ENCODE assay signal across 8 cellular contexts in the genomic region with DNA sequence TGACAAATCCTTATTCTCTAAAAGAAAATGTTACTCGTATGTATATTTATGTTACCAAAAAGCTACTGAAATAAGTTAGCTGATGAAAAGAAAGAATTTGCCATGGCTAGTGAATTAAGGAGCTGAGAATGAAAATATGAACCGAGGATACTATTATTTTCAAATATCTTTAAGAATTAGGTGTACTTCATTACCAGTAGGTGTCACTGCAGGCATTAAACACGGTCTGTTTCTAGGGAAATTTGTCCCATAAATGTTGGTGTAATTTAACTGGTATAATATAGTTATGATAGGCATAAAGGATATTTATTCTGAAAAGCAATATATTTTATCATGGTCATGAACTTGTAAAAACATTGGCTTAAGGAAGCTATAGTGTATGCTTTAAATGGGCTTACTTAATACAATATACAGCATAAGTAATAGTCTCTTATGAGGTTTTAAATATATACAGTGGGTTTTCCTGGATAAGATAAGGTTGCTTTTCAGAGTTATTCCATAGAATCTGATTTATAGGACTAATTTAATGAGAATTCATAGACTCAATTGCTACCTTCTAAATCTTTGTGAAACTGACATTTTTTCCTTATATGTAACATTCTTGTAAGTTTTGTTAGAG.
DNase-seq lines count a peak whose midpoint lies in the region; ATAC-seq, FAIRE-seq and TF ChIP-seq lines count a peak whose summit lies in the region.

No MANE protein-coding gene starts in this region.

- H3K9me3 ChIP-seq in Loucy (ENCODE audit: insufficient read depth, low read depth, low read length): no peaks in the 10 kb centered on the region
- no peaks in the 10 kb centered on the region for H3K9me3 ChIP-seq in SK-N-SH
- H3K9me3 ChIP-seq in gastroesophageal sphincter: no peaks in the 10 kb centered on the region
- H3K9me3 ChIP-seq in sigmoid colon: no peaks in the 10 kb centered on the region

- intact Hi-C loops in sigmoid colon (cut with DNase I): loop anchor here (5.0 kb wide), 1 partner anchor 1075 kb away; no protein-coding TSS in a partner anchor

- ATAC-seq in gastroesophageal sphincter: no peak
- ATAC-seq in HG02759 (IDR thresholded peaks at IDR 0.05; ENCODE audit: unreplicated experiment): no peak

- TF ChIP-seq RAD21 in SK-N-SH (IDR thresholded peaks at IDR 0.05; ENCODE audit: low read length): peak; percentile 78

- H3K79me2 ChIP-seq in Loucy (ENCODE audit: insufficient read depth, low read length) (no peaks in the 10 kb centered on the region), SK-N-SH (ENCODE audit: insufficient read depth) (no peaks in the 10 kb centered on the region)

- H3K27me3 ChIP-seq in Loucy (ENCODE audit: insufficient read depth, low read length, poor library complexity, severe bottlenecking) (no peaks in the 10 kb centered on the region), SK-N-SH (ENCODE audit: insufficient read depth) (no peaks in the 10 kb centered on the region), gastroesophageal sphincter (no peaks in the 10 kb centered on the region), sigmoid colon (no peaks in the 10 kb centered on the region)

- no peaks in the 10 kb centered on the region for H3F3A ChIP-seq in Loucy (ENCODE audit: low read depth)
- no peaks in the 10 kb centered on the region for H3F3A ChIP-seq in SK-N-SH (replicated peaks; ENCODE audit: insufficient read depth)

- TF ChIP-seq POLR2A in gastroesophageal sphincter (IDR thresholded peaks at IDR 0.05) (no peak), sigmoid colon (IDR thresholded peaks at IDR 0.05) (no peak)

- no peak overlapping the region for H3K4me3 ChIP-seq in Loucy (ENCODE audit: low read length, poor library complexity, severe bottlenecking)
- no peak overlapping the region for H3K4me3 ChIP-seq in SK-N-SH (ENCODE audit: low read depth in 2 of 2, low read length in 1 of 2)
- H3K4me3 ChIP-seq in gastroesophageal sphincter: no peak overlapping the region
- H3K4me3 ChIP-seq in sigmoid colon: no peak overlapping the region

- H3K4me2 ChIP-seq in Loucy (ENCODE audit: low read depth, low read length, poor library complexity, severe bottlenecking) (no peak overlapping the region), SK-N-SH (no peak overlapping the region)

- H4K20me1 ChIP-seq in Loucy (ENCODE audit: insufficient read depth, low read length, poor library complexity, severe bottlenecking) (no peaks in the 10 kb centered on the region), SK-N-SH (ENCODE audit: insufficient read depth) (no peaks in the 10 kb centered on the region)

- H3K4me1 ChIP-seq in Loucy (ENCODE audit: insufficient read depth, low read length, poor library complexity, severe bottlenecking) (no peaks in the 10 kb centered on the region), SK-N-SH (ENCODE audit: control insufficient read depth in 1 of 2, insufficient read depth in 2 of 2, low read depth in 1 of 2, low read length in 1 of 2) (no peaks in the 10 kb centered on the region; a peak in 1 of 4 replicates), gastroesophageal sphincter (no peaks in the 10 kb centered on the region), sigmoid colon (no peaks in the 10 kb centered on the region)

- 8% methylated on average over 3 of the region's 3 CpGs for WGBS in SK-N-SH (ENCODE audit: low lambda C conversion rate)
- WGBS in gastroesophageal sphincter (ENCODE audit: low coverage in 1 of 2), 2 donors: 0 to 3% methylated on average over 3 of the region's 3 CpGs
- 7% methylated on average over 3 of the region's 3 CpGs for WGBS in sigmoid colon, 2 donors

- TF ChIP-seq EP300 in SK-N-SH (IDR thresholded peaks at IDR 0.05; ENCODE audit: borderline replicate concordance in 1 of 2, low read depth in 1 of 2, low read length in 1 of 2) (no peak), gastroesophageal sphincter (IDR thresholded peaks at IDR 0.05) (no peak), sigmoid colon (IDR thresholded peaks at IDR 0.05) (no peak)

- no peak overlapping the region for H3K9ac ChIP-seq in Loucy (ENCODE audit: low read depth, low read length, poor library complexity, severe bottlenecking)
- H3K9ac ChIP-seq in SK-N-SH: no peak overlapping the region

- FAIRE-seq in GM19239 (lab: Jason Lieb, UNC): no peak

- POLR2A ChIA-PET in SK-N-SH (lab: Yijun Ruan, JAX): no interaction called here

- peak; percentile 79 for TF ChIP-seq CTCF in Loucy (conservative IDR thresholded peaks at IDR 0.05; ENCODE audit: low read length)
- TF ChIP-seq CTCF in SK-N-SH (IDR thresholded peaks at IDR 0.05): peak; percentile 82
- peak; percentile 50 to 66 (median 59) for TF ChIP-seq CTCF in gastroesophageal sphincter (IDR thresholded peaks at IDR 0.05)
- peak; percentile 23 to 67 (median 53) for TF ChIP-seq CTCF in sigmoid colon (IDR thresholded peaks at IDR 0.05)

- 0 out of 2 replicates have a peak overlapping the region, but pooled peaks have one; percentile 4 for H2AFZ ChIP-seq in Loucy (ENCODE audit: low read length)
- no peak overlapping the region for H2AFZ ChIP-seq in SK-N-SH (ENCODE audit: low read depth)

- H3K36me3 ChIP-seq in Loucy (ENCODE audit: insufficient read depth, low read length) (no peaks in the 10 kb centered on the region), SK-N-SH (replicated peaks in 1 of 2; ENCODE audit: control insufficient read depth in 1 of 2, insufficient read depth in 2 of 2, low read length in 1 of 2) (no peaks in the 10 kb centered on the region), gastroesophageal sphincter (no peaks in the 10 kb centered on the region), sigmoid colon (no peaks in the 10 kb centered on the region)

- H3K27ac ChIP-seq in SK-N-SH (ENCODE audit: low read depth in 2 of 2, low read length in 1 of 2) (no peak overlapping the region), gastroesophageal sphincter (no peak overlapping the region), sigmoid colon (no peak overlapping the region)

- CTCF ChIA-PET in SK-N-SH (lab: Yijun Ruan, JAX): interaction anchor here (0.6 to 2.4 kb wide), 31 partner anchors 8 to 1417 kb away, joined by 3 to 10 read pairs (median 4); no protein-coding TSS in a partner anchor

- no peaks in the 10 kb centered on the region for H3K9me2 ChIP-seq in Loucy (replicated peaks; ENCODE audit: low read depth, low read length)
- H3K9me2 ChIP-seq in SK-N-SH: no peaks in the 10 kb centered on the region

- DNase-seq in DMS53 treated with DMSO at 0.1 percent for 48 hours (lab: John Stamatoyannopoulos, UW; ENCODE audit: unreplicated experiment) (peak; percentile 1), SK-N-SH (peak; percentile 24), sigmoid colon (no peak), CD1c-positive myeloid dendritic cell (ENCODE audit: extremely low spot score) (no peak), GM19239 (ENCODE audit: insufficient read length, low spot score) (no peak)

TF ChIP-seq in SK-N-SH, 30 proteins besides CTCF, POLR2A, EP300 and RAD21:
- TF ChIP-seq SMC3 (IDR thresholded peaks at IDR 0.05; ENCODE audit: low read depth, low read length) (peak; percentile 51), POLR2AphosphoS5 (IDR thresholded peaks at IDR 0.05; ENCODE audit: low read depth, low read length) (no peak), TAF1 (IDR thresholded peaks at IDR 0.05; ENCODE audit: borderline replicate concordance, low read depth, low read length) (no peak), RFX5 (IDR thresholded peaks at IDR 0.05; ENCODE audit: low read length) (0 out of 2 replicates have a peak, but pooled peaks have one; percentile 32), JUND (IDR thresholded peaks at IDR 0.05) (no peak)

Comparison
In these comparisons a context has a peak if more than half of its experiments do, and no peak if none do; other contexts are left out.
1. DNase-seq: peak in DMS53 treated with DMSO at 0.1 percent for 48 hours (single experiment) and SK-N-SH (single experiment); none in sigmoid colon (single experiment), CD1c-positive myeloid dendritic cell (single experiment) and GM19239 (single experiment).
2. Peak in every context shown above with its lines, with median percentiles within 50 percentile points of each other: CTCF ChIP-seq.